In the genomic region with DNA sequence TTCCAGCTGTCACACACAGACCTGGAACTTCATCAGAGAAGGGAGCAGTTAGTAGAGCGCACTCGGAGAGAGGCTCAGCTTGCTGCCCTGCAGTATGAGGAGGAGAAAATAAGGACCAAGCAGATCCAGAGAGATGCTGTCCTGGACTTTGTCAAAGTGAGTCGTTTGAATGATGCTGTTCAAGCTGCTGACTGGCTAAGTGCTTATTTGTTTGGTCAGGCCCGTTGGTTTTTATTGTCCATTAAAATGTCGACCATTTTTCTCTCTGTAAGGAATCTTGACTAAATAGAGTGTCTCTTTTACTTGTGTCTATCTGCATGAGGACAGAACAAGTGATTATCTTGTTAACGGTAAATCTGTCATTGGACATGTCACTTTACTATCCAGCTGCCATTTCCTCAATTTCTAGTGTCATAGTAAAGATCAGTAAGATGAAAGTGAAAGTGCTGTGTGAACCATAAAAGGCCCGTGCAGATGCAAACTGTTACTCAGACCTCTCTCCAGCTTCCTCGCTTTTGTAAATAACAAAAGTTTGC, we compare ENCODE assay signal across 8 cellular contexts. TPM values are rescaled to one million over a fixed set of nuclear protein-coding genes. Genes with fewer than 3 reads are reported as not detected.
DNase-seq lines count a peak whose midpoint lies in the region; ATAC-seq, FAIRE-seq and TF ChIP-seq lines count a peak whose summit lies in the region.

No MANE protein-coding gene starts in this region.

- peak overlapping the region; percentile 48 for H3K27ac ChIP-seq in SJSA1
- H3K27ac ChIP-seq in subcutaneous abdominal adipose tissue (ENCODE audit: low read depth, low read length): no peak overlapping the region

- no peak for TF ChIP-seq CTCF in fibroblast of mammary gland (conservative IDR thresholded peaks at IDR 0.05; ENCODE audit: control insufficient read depth, insufficient read depth, low read depth, low read length)

- H3K9me3 ChIP-seq in SJSA1 (replicated peaks) (no peaks in the 10 kb centered on the region), subcutaneous abdominal adipose tissue (ENCODE audit: control insufficient read depth in 5 of 5, low read length in 5 of 5) (no peaks in the 10 kb centered on the region)

- FAIRE-seq in GM18507 (lab: Jason Lieb, UNC): peak; percentile 94

- H3K27me3 ChIP-seq in SJSA1 (replicated peaks) (no peaks in the 10 kb centered on the region), subcutaneous abdominal adipose tissue (ENCODE audit: control insufficient read depth in 5 of 5, insufficient read depth in 4 of 5, low read length in 5 of 5) (no peaks in the 10 kb centered on the region)

- ATAC-seq in HG03095 (IDR thresholded peaks at IDR 0.05; ENCODE audit: unreplicated experiment): peak; percentile 85

- peaks cover 62% of the 10 kb centered on the region for H3K36me3 ChIP-seq in SJSA1
- H3K36me3 ChIP-seq in subcutaneous abdominal adipose tissue (ENCODE audit: control insufficient read depth in 5 of 5, insufficient read depth in 5 of 5, low read length in 5 of 5): peaks cover 19 to 61% (median 57%) of the 10 kb centered on the region in 5 donors

- DNase-seq in AG08395 (ENCODE audit: low spot score) (peak; percentile 41), GM18507 (ENCODE audit: extremely low spot score, insufficient read length, low read depth) (peak; percentile 58), SJSA1 (ENCODE audit: low read depth in 1 of 2, low spot score in 2 of 2) (peak in 1 of 2 experiments; percentile 50), fibroblast of mammary gland (ENCODE audit: low read depth) (peak; percentile 15), NCI-H345 treated with DMSO at 0.1 percent for 48 hours (lab: John Stamatoyannopoulos, UW; ENCODE audit: unreplicated experiment) (no peak), H4 (ENCODE audit: low spot score) (no peak)

- H3K9ac ChIP-seq in subcutaneous abdominal adipose tissue (ENCODE audit: low read length in 5 of 5): peak overlapping the region in 3 of 5 donors; percentile 1 to 21 (median 4)

- H3K4me3 ChIP-seq in SJSA1 (peak overlapping the region; percentile 21), fibroblast of mammary gland (ENCODE audit: control insufficient read depth, low read depth, low read length) (no peak overlapping the region), subcutaneous abdominal adipose tissue (ENCODE audit: low read depth in 1 of 5, low read length in 5 of 5) (peak overlapping the region in 4 of 5 donors; percentile 42 to 51 (median 48))

- H3K4me1 ChIP-seq in SJSA1 (replicated peaks): peaks cover 14% of the 10 kb centered on the region; the same call in 1 of the 2 replicates
- peaks cover 0 to 9% (median 5%) of the 10 kb centered on the region in 5 donors for H3K4me1 ChIP-seq in subcutaneous abdominal adipose tissue (ENCODE audit: control insufficient read depth in 5 of 5, insufficient read depth in 5 of 5, low read length in 5 of 5)

RNA-seq across cellular contexts. Expression of a gene that starts 56.9 kb away (rescaled TPM):
- total RNA-seq in SJSA1 (2014; rRNA removed; shearing (Covaris generic)): 21.2 and 32.2 TPM in 2 replicates
- total RNA-seq in H4 (2014; rRNA removed; shearing (Covaris generic)): 15.9 and 21.9 TPM in 2 replicates

Comparison
In these comparisons a context has a peak if more than half of its experiments do, and no peak if none do; other contexts are left out.
1. DNase-seq: peak in AG08395 (single experiment), GM18507 (single experiment) and fibroblast of mammary gland (single experiment); none in NCI-H345 treated with DMSO at 0.1 percent for 48 hours (single experiment) and H4 (single experiment).